ENCODE assay signal across 8 cellular contexts in genomic region chr18:2960983-2961696, GRCh38.
DNase-seq lines count a peak whose midpoint lies in the region; ATAC-seq and TF ChIP-seq lines count a peak whose summit lies in the region.

No MANE protein-coding gene starts in this region.

- H3K9me3 ChIP-seq in neutrophil, result no peaks in the 10 kb centered on the region

- H3K36me3 Mint-ChIP-seq in dendritic cell treated with granulocyte-macrophage colony-stimulating factor and Interleukin-4, amounts not matched to agents 40 ng/mL and 50 ng/mL, for 4 days (ENCODE audit: low read depth), result peaks cover under 1% of the 10 kb centered on the region

- H3K9ac ChIP-seq in KMS-11, result no peak overlapping the region

- H2AFZ ChIP-seq in ACC112 (ENCODE audit: low read length, unreplicated experiment) (no peak overlapping the region), KMS-11 (ENCODE audit: low read depth) (no peak overlapping the region)

- H3K36me3 ChIP-seq in ACC112 (ENCODE audit: insufficient read depth, low read length) (peaks cover 22% of the 10 kb centered on the region), KMS-11 (ENCODE audit: insufficient read depth) (no peaks in the 10 kb centered on the region), neutrophil (peaks cover 14% of the 10 kb centered on the region)

- peak overlapping the region; percentile 65; the same call in 1 of the 2 replicates for H3K4me2 ChIP-seq in KMS-11

- H3K4me3 ChIP-seq in ACC112 (ENCODE audit: low read depth, low read length) (no peak overlapping the region; the same call in 1 of the 2 replicates), KMS-11 (IDR thresholded peaks at IDR 0.05; ENCODE audit: insufficient read depth, low read depth, low read length) (no peak overlapping the region), neutrophil (ENCODE audit: low read depth in 1 of 2, low read length in 1 of 2) (peak overlapping the region; percentile 19 to 33)

- peaks cover 50% of the 10 kb centered on the region for H3K4me1 Mint-ChIP-seq in dendritic cell treated with granulocyte-macrophage colony-stimulating factor and Interleukin-4, amounts not matched to agents 40 ng/mL and 50 ng/mL, for 4 days (ENCODE audit: low read depth)

- H3K79me2 ChIP-seq in ACC112 (ENCODE audit: control insufficient read depth, insufficient read depth, low read length, unreplicated experiment) (peaks cover 70% of the 10 kb centered on the region), KMS-11 (ENCODE audit: insufficient read depth, low read depth) (no peaks in the 10 kb centered on the region)

- no peak for TF ChIP-seq CTCF in KMS-11 (conservative IDR thresholded peaks at IDR 0.05; ENCODE audit: low read depth, low read length)
- no peak for TF ChIP-seq CTCF in neutrophil (IDR thresholded peaks at IDR 0.05)

- peak overlapping the region; percentile 69 for H3K4me3 Mint-ChIP-seq in dendritic cell treated with granulocyte-macrophage colony-stimulating factor and Interleukin-4, amounts not matched to agents 40 ng/mL and 50 ng/mL, for 4 days

- H3K27ac Mint-ChIP-seq in dendritic cell treated with granulocyte-macrophage colony-stimulating factor and Interleukin-4, amounts not matched to agents 40 ng/mL and 50 ng/mL, for 4 days, result peak overlapping the region; percentile 76

- intact Hi-C loops in dendritic cell treated with granulocyte-macrophage colony-stimulating factor and Interleukin-4, amounts not matched to agents 40 ng/mL and 50 ng/mL, for 4 days (cut with micrococcal nuclease), result no loop called here

- DNase-seq in NCI-H524 treated with DMSO at 0.1 percent for 48 hours (lab: John Stamatoyannopoulos, UW) (no peak), nucleus accumbens (lab: John Stamatoyannopoulos, UW) (no peak)
- no peak for DNase-seq in stimulated activated CD4-positive, alpha-beta T cell treated with anti-CD3 and anti-CD28 coated beads, Interleukin-4, amount 100 ng/mL, for 1 hour

- H4K20me1 ChIP-seq in KMS-11 (ENCODE audit: insufficient read depth), result no peaks in the 10 kb centered on the region

- no peak for ATAC-seq in HG02852 (IDR thresholded peaks at IDR 0.05; ENCODE audit: unreplicated experiment)

- H3K27me3 ChIP-seq in ACC112 (ENCODE audit: insufficient read depth, low read length), result no peaks in the 10 kb centered on the region
- H3K27me3 ChIP-seq in KMS-11 (ENCODE audit: insufficient read depth, low read depth), result no peaks in the 10 kb centered on the region
- H3K27me3 ChIP-seq in neutrophil, result no peaks in the 10 kb centered on the region

- peaks cover 59% of the 10 kb centered on the region for H3K4me1 ChIP-seq in ACC112 (ENCODE audit: control insufficient read depth, insufficient read depth, low read length, unreplicated experiment)
- H3K4me1 ChIP-seq in KMS-11 (ENCODE audit: low read depth, poor library complexity, severe bottlenecking), result peaks cover 48% of the 10 kb centered on the region
- peaks cover 39 to 52% of the 10 kb centered on the region in 2 experiments for H3K4me1 ChIP-seq in neutrophil (ENCODE audit: control insufficient read depth in 1 of 2, insufficient read depth in 1 of 2, low read depth in 1 of 2, low read length in 1 of 2)

- H3K27ac ChIP-seq in ACC112 (ENCODE audit: low read depth, low read length), result peak overlapping the region; percentile 42; the same call in 1 of the 2 replicates
- no peak overlapping the region for H3K27ac ChIP-seq in KMS-11
- peak overlapping the region; percentile 83 for H3K27ac ChIP-seq in neutrophil

- H3K27me3 Mint-ChIP-seq in dendritic cell treated with granulocyte-macrophage colony-stimulating factor and Interleukin-4, amounts not matched to agents 40 ng/mL and 50 ng/mL, for 4 days, result no peaks in the 10 kb centered on the region

- H3K9me3 Mint-ChIP-seq in dendritic cell treated with granulocyte-macrophage colony-stimulating factor and Interleukin-4, amounts not matched to agents 40 ng/mL and 50 ng/mL, for 4 days, result no peaks in the 10 kb centered on the region

Comparison
In these comparisons a context has a peak if more than half of its experiments do, and no peak if none do; other contexts are left out.
1. H3K4me3 ChIP-seq: peak in neutrophil (2 of 2); none in ACC112 (single experiment) and KMS-11 (single experiment).